Comparison of ENCODE assay signal across 14 cellular contexts in the genomic region with DNA sequence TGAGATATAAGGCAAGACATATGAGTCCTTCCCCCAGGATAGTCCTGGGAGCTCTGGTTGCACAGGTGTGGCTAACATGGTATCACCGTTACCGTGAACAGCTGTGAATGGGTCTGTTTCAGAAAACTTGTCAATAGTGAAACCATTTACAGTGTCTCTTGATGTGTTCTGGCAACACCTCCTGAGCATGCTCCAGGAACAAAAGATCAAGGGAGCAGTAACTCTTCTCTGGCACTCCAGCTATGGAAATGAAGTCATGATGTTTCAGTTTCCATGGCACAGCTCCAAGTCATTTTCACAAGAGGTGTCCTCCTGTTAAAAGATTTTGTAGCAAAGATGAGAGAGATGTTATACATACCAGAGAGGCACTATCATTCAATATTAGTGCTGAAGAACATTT.
A peak's percentile ranks its signal among the peaks of the same experiment; 100 is the strongest.
DNase-seq lines count a peak whose midpoint lies in the region; ATAC-seq and TF ChIP-seq lines count a peak whose summit lies in the region.
"Had no signal": no experiment of that assay in that cellular context is flagged by ENCODE, and none has a peak within 500 bp of the region (broad histone marks: within the 10 kb centered on the region; RNA-seq: fewer than 3 reads in every experiment).

No MANE protein-coding gene starts in this region.

- peak overlapping the region; percentile 38 for H3K27ac Mint-ChIP-seq in osteocyte (ENCODE audit: unreplicated experiment)
- H3K27ac Mint-ChIP-seq in T-helper 2 cell treated with Interferon-gamma antibody and Interleukin-4, amounts not matched to agents 5 μg/mL and 100 μg/mL, for 36 hours: no peak overlapping the region
- no peak overlapping the region for H3K27ac Mint-ChIP-seq in activated CD8-positive, alpha-beta memory T cell treated with anti-CD3 and anti-CD28 coated beads, Interleukin-2, amount 10 ng/mL, durations not matched to agents 7 days and 5 days
- H3K27ac Mint-ChIP-seq: immature natural killer cell, WTC11 had no signal

- no peak overlapping the region for H3K4me3 Mint-ChIP-seq in osteocyte (ENCODE audit: unreplicated experiment)
- no peak overlapping the region for H3K4me3 Mint-ChIP-seq in T-helper 2 cell treated with Interferon-gamma antibody and Interleukin-4, amounts not matched to agents 5 μg/mL and 100 μg/mL, for 36 hours
- H3K4me3 Mint-ChIP-seq in activated CD8-positive, alpha-beta memory T cell treated with anti-CD3 and anti-CD28 coated beads, Interleukin-2, amount 10 ng/mL, durations not matched to agents 7 days and 5 days: no peak overlapping the region
- H3K4me3 Mint-ChIP-seq: immature natural killer cell, WTC11 had no signal

- DNase-seq in DMS79 treated with DMSO at 0.1 percent for 48 hours (lab: John Stamatoyannopoulos, UW): peak; percentile 45
- DNase-seq in DMS79 (lab: John Stamatoyannopoulos, UW): no peak
- DNase-seq in NCI-H187 treated with DMSO at 0.1 percent for 48 hours (lab: John Stamatoyannopoulos, UW): peak; percentile 81
- DNase-seq in astrocyte of the spinal cord (ENCODE audit: low read depth, low spot score): peak; percentile 53
- no peak for DNase-seq in osteocyte (ENCODE audit: extremely low spot score, unreplicated experiment)
- DNase-seq in T-helper 2 cell treated with Interferon-gamma antibody and Interleukin-4, amounts not matched to agents 5 μg/mL and 100 μg/mL, for 36 hours (ENCODE audit: low spot score): no peak
- DNase-seq in activated CD8-positive, alpha-beta memory T cell treated with anti-CD3 and anti-CD28 coated beads, Interleukin-2, amount 10 ng/mL, durations not matched to agents 7 days and 5 days: no peak
- DNase-seq in activated CD8-positive, alpha-beta memory T cell treated with anti-CD3 and anti-CD28 coated beads for 24 hours: no peak
- DNase-seq: immature natural killer cell; Kasumi-1; posterior cingulate gyrus; stimulated activated CD4-positive, alpha-beta T cell treated with anti-CD3 and anti-CD28 coated beads, Interleukin-15, amount 100 ng/mL, for 24 hours had no signal

- no peak overlapping the region for H3K4me3 ChIP-seq in astrocyte of the spinal cord (ENCODE audit: low read depth, low read length)
- H3K4me3 ChIP-seq: SK-N-MC had no signal

- no peaks in the 10 kb centered on the region for H3K36me3 Mint-ChIP-seq in osteocyte (ENCODE audit: unreplicated experiment)
- no peaks in the 10 kb centered on the region for H3K36me3 Mint-ChIP-seq in T-helper 2 cell treated with Interferon-gamma antibody and Interleukin-4, amounts not matched to agents 5 μg/mL and 100 μg/mL, for 36 hours (ENCODE audit: low read depth)
- H3K36me3 Mint-ChIP-seq in activated CD8-positive, alpha-beta memory T cell treated with anti-CD3 and anti-CD28 coated beads, Interleukin-2, amount 10 ng/mL, durations not matched to agents 7 days and 5 days: no peaks in the 10 kb centered on the region
- H3K36me3 Mint-ChIP-seq: WTC11 had no signal

- H3K9me3 Mint-ChIP-seq in osteocyte (ENCODE audit: unreplicated experiment): peaks cover 15% of the 10 kb centered on the region
- H3K9me3 Mint-ChIP-seq in T-helper 2 cell treated with Interferon-gamma antibody and Interleukin-4, amounts not matched to agents 5 μg/mL and 100 μg/mL, for 36 hours: no peaks in the 10 kb centered on the region
- H3K9me3 Mint-ChIP-seq in activated CD8-positive, alpha-beta memory T cell treated with anti-CD3 and anti-CD28 coated beads, Interleukin-2, amount 10 ng/mL, durations not matched to agents 7 days and 5 days (ENCODE audit: low read depth): no peaks in the 10 kb centered on the region
- H3K9me3 Mint-ChIP-seq: immature natural killer cell had no signal

- peaks cover 18% of the 10 kb centered on the region for H3K4me1 Mint-ChIP-seq in osteocyte (ENCODE audit: unreplicated experiment)
- H3K4me1 Mint-ChIP-seq in T-helper 2 cell treated with Interferon-gamma antibody and Interleukin-4, amounts not matched to agents 5 μg/mL and 100 μg/mL, for 36 hours (ENCODE audit: low read depth): no peaks in the 10 kb centered on the region
- no peaks in the 10 kb centered on the region for H3K4me1 Mint-ChIP-seq in activated CD8-positive, alpha-beta memory T cell treated with anti-CD3 and anti-CD28 coated beads, Interleukin-2, amount 10 ng/mL, durations not matched to agents 7 days and 5 days
- H3K4me1 Mint-ChIP-seq: immature natural killer cell, WTC11 had no signal

- in situ Hi-C loops in astrocyte of the spinal cord (cut with HindIII; ENCODE audit: low sequenced_read_pairs): no loop called here

- no peaks in the 10 kb centered on the region for H3K27me3 Mint-ChIP-seq in osteocyte (ENCODE audit: unreplicated experiment)
- peaks cover 2% of the 10 kb centered on the region for H3K27me3 Mint-ChIP-seq in T-helper 2 cell treated with Interferon-gamma antibody and Interleukin-4, amounts not matched to agents 5 μg/mL and 100 μg/mL, for 36 hours (ENCODE audit: low read depth)
- peaks cover 5% of the 10 kb centered on the region for H3K27me3 Mint-ChIP-seq in activated CD8-positive, alpha-beta memory T cell treated with anti-CD3 and anti-CD28 coated beads, Interleukin-2, amount 10 ng/mL, durations not matched to agents 7 days and 5 days

- CTCF ChIA-PET in activated CD8-positive, alpha-beta memory T cell treated with anti-CD3 and anti-CD28 coated beads, Interleukin-2, amount 10 ng/mL, durations not matched to agents 7 days and 5 days (lab: Charles Lee): no interaction called here

- no peak for ATAC-seq in activated CD8-positive, alpha-beta memory T cell treated with anti-CD3 and anti-CD28 coated beads, Interleukin-2, amount 10 ng/mL, durations not matched to agents 7 days and 5 days
- ATAC-seq: WTC11 had no signal

- no peak for TF ChIP-seq CTCF in astrocyte of the spinal cord (IDR thresholded peaks at IDR 0.05; ENCODE audit: low read depth, low read length)
- TF ChIP-seq CTCF in osteocyte (IDR thresholded peaks at IDR 0.05): no peak

Comparison
In these comparisons a context has a peak if more than half of its experiments do, and no peak if none do; other contexts are left out.
1. DNase-seq: peak in DMS79 treated with DMSO at 0.1 percent for 48 hours (single experiment), NCI-H187 treated with DMSO at 0.1 percent for 48 hours (single experiment) and astrocyte of the spinal cord (single experiment); none in DMS79 (single experiment), osteocyte (single experiment), T-helper 2 cell treated with Interferon-gamma antibody and Interleukin-4, amounts not matched to agents 5 μg/mL and 100 μg/mL, for 36 hours (single experiment), activated CD8-positive, alpha-beta memory T cell treated with anti-CD3 and anti-CD28 coated beads, Interleukin-2, amount 10 ng/mL, durations not matched to agents 7 days and 5 days (single experiment) and activated CD8-positive, alpha-beta memory T cell treated with anti-CD3 and anti-CD28 coated beads for 24 hours (single experiment).